Comparison of ENCODE assay signal across 14 cellular contexts in genomic region chr3:84077479-84077878, GRCh38.
DNase-seq lines count a peak whose midpoint lies in the region; ATAC-seq and TF ChIP-seq lines count a peak whose summit lies in the region.
"Had no signal": no experiment of that assay in that cellular context is flagged by ENCODE, and none has a peak within 500 bp of the region (broad histone marks: within the 10 kb centered on the region; RNA-seq: fewer than 3 reads in every experiment).

No MANE protein-coding gene starts in this region.

- H3K27me3 ChIP-seq in AG04450 (ENCODE audit: control insufficient read depth, insufficient read depth, low read length) (no peaks in the 10 kb centered on the region), H7 (ENCODE audit: control insufficient read depth, insufficient read depth, low read length) (no peaks in the 10 kb centered on the region), Panc1 (ENCODE audit: control insufficient read depth, insufficient read depth, low read length) (no peaks in the 10 kb centered on the region), foreskin keratinocyte (no peaks in the 10 kb centered on the region), GM23248 (replicated peaks; ENCODE audit: insufficient read depth) (no peaks in the 10 kb centered on the region)

- peaks cover 12% of the 10 kb centered on the region for H3K9me3 Mint-ChIP-seq in stimulated activated effector memory CD8-positive, alpha-beta T cell treated with anti-CD3 and anti-CD28 coated beads, Interleukin-12 subunit alpha, Interleukin-12 subunit beta, amount 100 ng/mL, for 72 hours
- H3K9me3 Mint-ChIP-seq: activated naive CD8-positive, alpha-beta T cell treated with anti-CD3 and anti-CD28 coated beads, Interleukin-2, amount 10 ng/mL, durations not matched to agents 7 days and 5 days had no signal

- no peaks in the 10 kb centered on the region for H3K9me2 ChIP-seq in GM23248 (ENCODE audit: insufficient read depth)

- ATAC-seq in Panc1 (no peak), foreskin keratinocyte (peak; percentile 75), GM19324 (IDR thresholded peaks at IDR 0.05; ENCODE audit: low FRiP score, unreplicated experiment) (no peak)
- ATAC-seq in stimulated activated effector memory CD8-positive, alpha-beta T cell treated with anti-CD3 and anti-CD28 coated beads, Interleukin-12 subunit alpha, Interleukin-12 subunit beta, amount 100 ng/mL, for 72 hours = no peak
- ATAC-seq: activated CD8-positive, alpha-beta memory T cell treated with anti-CD3 and anti-CD28 coated beads, Interleukin-2, amount 10 ng/mL, durations not matched to agents 7 days and 5 days; CD8-positive, alpha-beta T cell; left lobe of liver had no signal

- DNase-seq in AG04450 (ENCODE audit: low read depth, low spot score) (no peak), H7 (peak; percentile 1), Panc1 (ENCODE audit: low read depth, low spot score) (peak; percentile 2), foreskin keratinocyte (peak in 1 of 2 donors; percentile 24), GM23248 (no peak), SK-N-DZ (ENCODE audit: low spot score) (no peak)
- no peak for DNase-seq in stimulated activated effector memory CD8-positive, alpha-beta T cell treated with anti-CD3 and anti-CD28 coated beads, Interleukin-12 subunit alpha, Interleukin-12 subunit beta, amount 100 ng/mL, for 72 hours (ENCODE audit: low spot score in 2 of 2)
- DNase-seq: activated CD8-positive, alpha-beta memory T cell treated with anti-CD3 and anti-CD28 coated beads, Interleukin-2, amount 10 ng/mL, durations not matched to agents 7 days and 5 days; activated naive CD8-positive, alpha-beta T cell treated with anti-CD3 and anti-CD28 coated beads, Interleukin-2, amount 10 ng/mL, durations not matched to agents 7 days and 5 days; CD8-positive, alpha-beta T cell; foreskin melanocyte; NCI-H1105 had no signal

- H3K4me1 ChIP-seq in Panc1 (ENCODE audit: control insufficient read depth, insufficient read depth, low read length) (no peaks in the 10 kb centered on the region), foreskin keratinocyte (no peaks in the 10 kb centered on the region), GM23248 (ENCODE audit: insufficient read depth) (no peaks in the 10 kb centered on the region)

- no peak overlapping the region for H2AFZ ChIP-seq in GM23248

- no peak overlapping the region for H3K4me2 ChIP-seq in GM23248 (ENCODE audit: unreplicated experiment)

- H3K27ac ChIP-seq in AG04450 (ENCODE audit: low read depth, low read length) (no peak overlapping the region), Panc1 (ENCODE audit: low read length) (no peak overlapping the region), foreskin keratinocyte (no peak overlapping the region), GM23248 (no peak overlapping the region)

- intact Hi-C loops in Panc1 (cut with micrococcal nuclease; ENCODE audit: unreplicated experiment) = no loop called here

- H3K9me3 ChIP-seq in AG04450 (ENCODE audit: control insufficient read depth, insufficient read depth, low read length) (no peaks in the 10 kb centered on the region), Panc1 (ENCODE audit: control insufficient read depth, insufficient read depth, low read depth, low read length) (peaks cover 3% of the 10 kb centered on the region; the same call in 1 of the 2 replicates), GM23248 (ENCODE audit: low read depth) (no peaks in the 10 kb centered on the region)

- H3K27ac Mint-ChIP-seq in stimulated activated effector memory CD8-positive, alpha-beta T cell treated with anti-CD3 and anti-CD28 coated beads, Interleukin-12 subunit alpha, Interleukin-12 subunit beta, amount 100 ng/mL, for 72 hours = no peak overlapping the region
- H3K27ac Mint-ChIP-seq: activated CD8-positive, alpha-beta memory T cell treated with anti-CD3 and anti-CD28 coated beads, Interleukin-2, amount 10 ng/mL, durations not matched to agents 7 days and 5 days; activated naive CD8-positive, alpha-beta T cell treated with anti-CD3 and anti-CD28 coated beads, Interleukin-2, amount 10 ng/mL, durations not matched to agents 7 days and 5 days; CD8-positive, alpha-beta T cell had no signal

- no peaks in the 10 kb centered on the region for H3K79me2 ChIP-seq in GM23248 (ENCODE audit: insufficient read depth)

- TF ChIP-seq CTCF in AG04450 (IDR thresholded peaks at IDR 0.05; ENCODE audit: low read depth, low read length) (peak; percentile 48), Panc1 (IDR thresholded peaks at IDR 0.05) (peak; percentile 39; the same call in 1 of the 2 replicates), foreskin keratinocyte (conservative IDR thresholded peaks at IDR 0.05) (peak; percentile 72)

- 16 to 23% methylated on average over 3 of the region's 3 CpGs for WGBS in GM23248 (ENCODE audit: low coverage in 1 of 2, low lambda C conversion rate in 2 of 2, missing lambda C conversion rate in 2 of 2), 2 experiments

- no peak overlapping the region for H3K9ac ChIP-seq in GM23248

- in situ Hi-C loops in Panc1 (cut with HindIII; ENCODE audit: low pct_unique_long_range_greater_than_20kb, low sequenced_read_pairs) (no loop called here), GM23248 (cut with MboI) (no loop called here)

- CTCF ChIA-PET in AG04450 (lab: Charles Lee) = no interaction called here
- CTCF ChIA-PET in Panc1 (lab: Charles Lee) = interaction anchor here (0.7 kb wide), 1 partner anchor 131 kb away, joined by 4 read pairs; no protein-coding TSS in a partner anchor

- no peaks in the 10 kb centered on the region for H3K4me1 Mint-ChIP-seq in stimulated activated effector memory CD8-positive, alpha-beta T cell treated with anti-CD3 and anti-CD28 coated beads, Interleukin-12 subunit alpha, Interleukin-12 subunit beta, amount 100 ng/mL, for 72 hours
- H3K4me1 Mint-ChIP-seq: activated CD8-positive, alpha-beta memory T cell treated with anti-CD3 and anti-CD28 coated beads, Interleukin-2, amount 10 ng/mL, durations not matched to agents 7 days and 5 days; activated naive CD8-positive, alpha-beta T cell treated with anti-CD3 and anti-CD28 coated beads, Interleukin-2, amount 10 ng/mL, durations not matched to agents 7 days and 5 days had no signal

- no peak overlapping the region for H3K4me3 Mint-ChIP-seq in stimulated activated effector memory CD8-positive, alpha-beta T cell treated with anti-CD3 and anti-CD28 coated beads, Interleukin-12 subunit alpha, Interleukin-12 subunit beta, amount 100 ng/mL, for 72 hours
- H3K4me3 Mint-ChIP-seq: activated CD8-positive, alpha-beta memory T cell treated with anti-CD3 and anti-CD28 coated beads, Interleukin-2, amount 10 ng/mL, durations not matched to agents 7 days and 5 days; activated naive CD8-positive, alpha-beta T cell treated with anti-CD3 and anti-CD28 coated beads, Interleukin-2, amount 10 ng/mL, durations not matched to agents 7 days and 5 days; CD8-positive, alpha-beta T cell had no signal

- no TSS peak for BruUV-seq in Panc1 (replicated peaks; lab: Mats Ljungman, UMichigan)

- H3K4me3 ChIP-seq in AG04450 (ENCODE audit: low read depth, low read length) = no peak overlapping the region
- H3K4me3 ChIP-seq in H7 (ENCODE audit: insufficient read depth, low read depth, low read length) = no peak overlapping the region
- no peak overlapping the region for H3K4me3 ChIP-seq in Panc1 (ENCODE audit: low read depth in 2 of 2, low read length in 2 of 2)
- no peak overlapping the region for H3K4me3 ChIP-seq in GM23248

- POLR2A ChIA-PET in AG04450 (lab: Yijun Ruan, JAX) (no interaction called here), Panc1 (lab: Charles Lee) (no interaction called here)

- H4K20me1 ChIP-seq in GM23248 (ENCODE audit: insufficient read depth) = no peaks in the 10 kb centered on the region

- no peaks in the 10 kb centered on the region for H3K36me3 Mint-ChIP-seq in stimulated activated effector memory CD8-positive, alpha-beta T cell treated with anti-CD3 and anti-CD28 coated beads, Interleukin-12 subunit alpha, Interleukin-12 subunit beta, amount 100 ng/mL, for 72 hours
- H3K36me3 Mint-ChIP-seq: activated CD8-positive, alpha-beta memory T cell treated with anti-CD3 and anti-CD28 coated beads, Interleukin-2, amount 10 ng/mL, durations not matched to agents 7 days and 5 days; activated naive CD8-positive, alpha-beta T cell treated with anti-CD3 and anti-CD28 coated beads, Interleukin-2, amount 10 ng/mL, durations not matched to agents 7 days and 5 days; CD8-positive, alpha-beta T cell had no signal

- H3F3A ChIP-seq in GM23248 (ENCODE audit: insufficient read depth) = no peaks in the 10 kb centered on the region

- H3K36me3 ChIP-seq in H7 (replicated peaks; ENCODE audit: control insufficient read depth, insufficient read depth, low read length) = no peaks in the 10 kb centered on the region
- no peaks in the 10 kb centered on the region for H3K36me3 ChIP-seq in Panc1 (ENCODE audit: control insufficient read depth, insufficient read depth, low read length)
- H3K36me3 ChIP-seq in GM23248 (ENCODE audit: low read depth) = no peaks in the 10 kb centered on the region

Comparison
In these comparisons a context has a peak if more than half of its experiments do, and no peak if none do; other contexts are left out.
1. DNase-seq: peak in H7 (single experiment) and Panc1 (single experiment); none in AG04450 (single experiment), stimulated activated effector memory CD8-positive, alpha-beta T cell treated with anti-CD3 and anti-CD28 coated beads, Interleukin-12 subunit alpha, Interleukin-12 subunit beta, amount 100 ng/mL, for 72 hours (0 of 2), GM23248 (single experiment) and SK-N-DZ (single experiment).
2. Peak in every context shown above with its lines, with median percentiles within 50 percentile points of each other: CTCF ChIP-seq.